13 cellular contexts compared by ENCODE assay signal in the genomic region with DNA sequence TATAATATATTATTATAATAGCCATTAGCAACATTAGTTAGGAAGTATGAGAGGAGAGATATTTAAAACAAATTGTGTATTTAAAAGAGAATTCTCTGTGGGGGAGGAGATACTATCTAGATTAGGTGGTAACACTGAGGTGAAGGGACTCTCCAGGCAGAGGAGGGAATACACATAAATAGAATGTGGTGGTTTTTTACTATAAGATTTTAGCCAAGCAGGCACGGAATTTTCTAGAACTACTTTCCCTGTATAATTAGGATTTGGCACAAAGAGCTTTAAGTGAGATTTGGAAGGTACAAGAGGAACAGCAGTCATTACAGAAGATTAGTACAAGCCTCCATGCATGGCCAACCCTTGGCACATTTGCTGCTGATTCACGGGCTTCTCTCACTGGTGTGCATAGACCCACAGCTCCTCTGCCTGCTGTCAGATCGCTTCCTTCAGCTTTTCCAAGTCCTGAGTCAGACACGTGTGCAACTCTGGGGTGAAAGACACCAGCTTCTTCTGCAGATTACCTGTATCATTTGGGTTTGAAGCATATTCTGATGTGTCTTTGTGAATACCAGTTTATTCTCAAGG.
DNase-seq lines count a peak whose midpoint lies in the region; ATAC-seq and TF ChIP-seq lines count a peak whose summit lies in the region.
"Had no signal": no experiment of that assay in that cellular context is flagged by ENCODE, and none has a peak within 500 bp of the region (broad histone marks: within the 10 kb centered on the region; RNA-seq: fewer than 3 reads in every experiment).

No MANE protein-coding gene starts in this region.

- H3K9me2 ChIP-seq in GM23248 (ENCODE audit: insufficient read depth), result no peaks in the 10 kb centered on the region

- H3K27ac ChIP-seq in GM23248, result no peak overlapping the region
- H3K27ac ChIP-seq in suprapubic skin, result no peak overlapping the region
- no peak overlapping the region for H3K27ac ChIP-seq in right lobe of liver

- 1 to 4% methylated on average over 4 of the region's 4 CpGs for WGBS in GM23248 (ENCODE audit: low coverage in 1 of 2, low lambda C conversion rate in 2 of 2, missing lambda C conversion rate in 2 of 2), 2 experiments
- WGBS in suprapubic skin, result 42% methylated on average over 4 of the region's 4 CpGs
- 25% methylated on average over 3 of the region's 4 CpGs for WGBS in right lobe of liver (ENCODE audit: insufficient coverage, low coverage, low lambda C conversion rate, missing lambda C conversion rate)

- no peaks in the 10 kb centered on the region for H3F3A ChIP-seq in GM23248 (ENCODE audit: insufficient read depth)

- H3K4me1 ChIP-seq in GM23248 (ENCODE audit: insufficient read depth) (no peaks in the 10 kb centered on the region), suprapubic skin (no peaks in the 10 kb centered on the region), right lobe of liver (no peaks in the 10 kb centered on the region)

- H3K27me3 Mint-ChIP-seq in natural killer cell (ENCODE audit: low read depth in 2 of 2), result no peaks in the 10 kb centered on the region
- H3K27me3 Mint-ChIP-seq: activated CD4-positive, alpha-beta T cell treated with anti-CD3 and anti-CD28 coated beads, Interleukin-2, amount 10 ng/mL, durations not matched to agents 7 days and 5 days had no signal

- H3K4me1 Mint-ChIP-seq in natural killer cell, result no peaks in the 10 kb centered on the region
- H3K4me1 Mint-ChIP-seq: activated CD4-positive, alpha-beta T cell treated with anti-CD3 and anti-CD28 coated beads, Interleukin-2, amount 10 ng/mL, durations not matched to agents 7 days and 5 days; brain; neural crest cell had no signal

- H3K4me2 ChIP-seq in GM23248 (ENCODE audit: unreplicated experiment), result no peak overlapping the region

- H3K9me3 Mint-ChIP-seq in natural killer cell, result peaks cover 6 to 11% of the 10 kb centered on the region in 2 donors
- H3K9me3 Mint-ChIP-seq: brain, neural crest cell had no signal

- no peak overlapping the region for H3K9ac ChIP-seq in GM23248

- no peaks in the 10 kb centered on the region for H3K36me3 ChIP-seq in GM23248 (ENCODE audit: low read depth)
- no peaks in the 10 kb centered on the region for H3K36me3 ChIP-seq in suprapubic skin
- H3K36me3 ChIP-seq in right lobe of liver, result no peaks in the 10 kb centered on the region

- no peak overlapping the region for H2AFZ ChIP-seq in GM23248

- in situ Hi-C loops in GM23248 (cut with MboI), result no loop called here

- H3K36me3 Mint-ChIP-seq in natural killer cell, result no peaks in the 10 kb centered on the region
- H3K36me3 Mint-ChIP-seq: brain had no signal

- TF ChIP-seq POLR2A in suprapubic skin (IDR thresholded peaks at IDR 0.05) (no peak), right lobe of liver (IDR thresholded peaks at IDR 0.05) (no peak)

- H3K79me2 ChIP-seq in GM23248 (ENCODE audit: insufficient read depth), result no peaks in the 10 kb centered on the region

- intact Hi-C loops in natural killer cell (cut with micrococcal nuclease) (no loop called here), right lobe of liver (cut with DNase I) (no loop called here)

- TF ChIP-seq EP300 in suprapubic skin (IDR thresholded peaks at IDR 0.05), result no peak

- H3K27me3 ChIP-seq in GM23248 (replicated peaks; ENCODE audit: insufficient read depth), result no peaks in the 10 kb centered on the region
- H3K27me3 ChIP-seq in suprapubic skin, result no peaks in the 10 kb centered on the region
- H3K27me3 ChIP-seq in right lobe of liver, result no peaks in the 10 kb centered on the region

- TF ChIP-seq CTCF in natural killer cell (IDR thresholded peaks at IDR 0.05), result no peak
- TF ChIP-seq CTCF in suprapubic skin (IDR thresholded peaks at IDR 0.05), result no peak
- TF ChIP-seq CTCF in right lobe of liver (IDR thresholded peaks at IDR 0.05), result no peak

- H3K27ac Mint-ChIP-seq in natural killer cell, result no peak overlapping the region
- H3K27ac Mint-ChIP-seq: activated CD4-positive, alpha-beta T cell treated with anti-CD3 and anti-CD28 coated beads, Interleukin-2, amount 10 ng/mL, durations not matched to agents 7 days and 5 days; brain had no signal

- no peak overlapping the region for H3K4me3 Mint-ChIP-seq in natural killer cell
- H3K4me3 Mint-ChIP-seq: activated CD4-positive, alpha-beta T cell treated with anti-CD3 and anti-CD28 coated beads, Interleukin-2, amount 10 ng/mL, durations not matched to agents 7 days and 5 days; brain; neural crest cell had no signal

- H4K20me1 ChIP-seq in GM23248 (ENCODE audit: insufficient read depth), result no peaks in the 10 kb centered on the region

- peak; percentile 5 for DNase-seq in GM23248
- peak; percentile 27 for DNase-seq in HT1080 (ENCODE audit: low read depth)
- peak; percentile 1 for DNase-seq in iris pigment epithelial cell (ENCODE audit: low read depth)
- DNase-seq in natural killer cell, result no peak
- no peak for DNase-seq in NCI-H128 (lab: John Stamatoyannopoulos, UW; ENCODE audit: unreplicated experiment)
- DNase-seq in suprapubic skin (ENCODE audit: low spot score in 2 of 2), result no peak
- no peak for DNase-seq in right lobe of liver
- DNase-seq: activated CD4-positive, alpha-beta T cell treated with anti-CD3 and anti-CD28 coated beads, Interleukin-2, amount 10 ng/mL, durations not matched to agents 7 days and 5 days; DND-41; NCI-H526 had no signal

- peak; percentile 63 for ATAC-seq in GM18517 (IDR thresholded peaks at IDR 0.05; ENCODE audit: unreplicated experiment)
- ATAC-seq in natural killer cell, result no peak
- ATAC-seq in right lobe of liver, result no peak

- H3K4me3 ChIP-seq in GM23248 (no peak overlapping the region), suprapubic skin (no peak overlapping the region), right lobe of liver (no peak overlapping the region)

- no peaks in the 10 kb centered on the region for H3K9me3 ChIP-seq in GM23248 (ENCODE audit: low read depth)
- H3K9me3 ChIP-seq in suprapubic skin, result no peaks in the 10 kb centered on the region
- no peaks in the 10 kb centered on the region for H3K9me3 ChIP-seq in right lobe of liver

Comparison
In these comparisons a context has a peak if more than half of its experiments do, and no peak if none do; other contexts are left out.
1. DNase-seq: peak in GM23248 (single experiment), HT1080 (single experiment) and iris pigment epithelial cell (single experiment); none in natural killer cell (single experiment), NCI-H128 (single experiment), suprapubic skin (0 of 2) and right lobe of liver (0 of 3).